Comparison of ENCODE assay signal across 22 cellular contexts in the genomic region with DNA sequence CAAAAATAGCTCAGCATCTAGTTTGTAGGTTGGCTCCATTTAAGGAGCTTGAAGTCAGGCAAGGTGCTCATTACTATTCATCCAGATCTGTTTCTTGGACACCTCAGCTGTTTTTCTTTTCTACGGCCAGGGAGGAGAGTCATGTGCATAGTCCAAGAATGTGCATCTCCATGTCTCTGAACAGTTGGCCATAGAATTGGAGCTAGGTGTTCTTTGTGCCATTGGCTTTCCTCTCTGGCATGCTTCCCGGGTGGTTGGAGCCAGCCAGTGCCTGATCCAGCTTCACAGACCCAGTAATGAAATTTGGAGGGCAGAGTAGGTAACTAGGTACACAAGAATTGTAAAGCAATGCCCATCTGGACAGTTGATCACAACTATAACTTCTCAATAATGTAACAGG. TPM values are rescaled to one million over a fixed set of nuclear protein-coding genes. Genes with fewer than 3 reads are reported as not detected.
"Had no signal": no experiment of that assay in that cellular context is flagged by ENCODE, and none has a peak within 500 bp of the region (broad histone marks: within the 10 kb centered on the region; RNA-seq: fewer than 3 reads in every experiment).

No MANE protein-coding gene starts in this region.

- ATAC-seq: pancreas; right lobe of liver; stimulated activated memory B cell treated with anti-CD40 and anti-IgM and Interleukin-4, amounts not matched to agents 10 μg/mL and 1 μg/mL and 100 μg/mL, for 72 hours; upper lobe of right lung had no signal

- H3K27me3 ChIP-seq: esophagus squamous epithelium, pancreas, right lobe of liver, tibial artery, upper lobe of right lung, vagina had no signal

- H3K4me1 Mint-ChIP-seq: stimulated activated memory B cell treated with anti-CD40 and anti-IgM and Interleukin-4, amounts not matched to agents 10 μg/mL and 1 μg/mL and 100 μg/mL, for 72 hours had no signal

- H3K9me3 ChIP-seq: esophagus squamous epithelium, pancreas, right lobe of liver, spleen, tibial artery, upper lobe of right lung, vagina had no signal

- H3K9me3 Mint-ChIP-seq: dendritic cell treated with granulocyte-macrophage colony-stimulating factor and Interleukin-4, amounts not matched to agents 40 ng/mL and 50 ng/mL, for 4 days; nephron; stimulated activated naive CD8-positive, alpha-beta T cell treated with anti-CD3 and anti-CD28 coated beads, Interleukin-15, Interleukin-2, amounts not matched to agents 100 ng/mL and 50 ng/mL, for 24 hours had no signal

- H3K4me3 Mint-ChIP-seq: dendritic cell treated with granulocyte-macrophage colony-stimulating factor and Interleukin-4, amounts not matched to agents 40 ng/mL and 50 ng/mL, for 4 days; nephron; stimulated activated memory B cell treated with anti-CD40 and anti-IgM and Interleukin-4, amounts not matched to agents 10 μg/mL and 1 μg/mL and 100 μg/mL, for 72 hours; stimulated activated naive CD8-positive, alpha-beta T cell treated with anti-CD3 and anti-CD28 coated beads, Interleukin-15, Interleukin-2, amounts not matched to agents 100 ng/mL and 50 ng/mL, for 24 hours had no signal

- H3K27me3 Mint-ChIP-seq: dendritic cell treated with granulocyte-macrophage colony-stimulating factor and Interleukin-4, amounts not matched to agents 40 ng/mL and 50 ng/mL, for 4 days; stimulated activated memory B cell treated with anti-CD40 and anti-IgM and Interleukin-4, amounts not matched to agents 10 μg/mL and 1 μg/mL and 100 μg/mL, for 72 hours; stimulated activated naive CD8-positive, alpha-beta T cell treated with anti-CD3 and anti-CD28 coated beads, Interleukin-15, Interleukin-2, amounts not matched to agents 100 ng/mL and 50 ng/mL, for 24 hours had no signal

- H3K36me3 Mint-ChIP-seq: stimulated activated memory B cell treated with anti-CD40 and anti-IgM and Interleukin-4, amounts not matched to agents 10 μg/mL and 1 μg/mL and 100 μg/mL, for 72 hours had no signal

- H3K27ac Mint-ChIP-seq: dendritic cell treated with granulocyte-macrophage colony-stimulating factor and Interleukin-4, amounts not matched to agents 40 ng/mL and 50 ng/mL, for 4 days; progenitor cell of endocrine pancreas; stimulated activated memory B cell treated with anti-CD40 and anti-IgM and Interleukin-4, amounts not matched to agents 10 μg/mL and 1 μg/mL and 100 μg/mL, for 72 hours; stimulated activated naive CD8-positive, alpha-beta T cell treated with anti-CD3 and anti-CD28 coated beads, Interleukin-15, Interleukin-2, amounts not matched to agents 100 ng/mL and 50 ng/mL, for 24 hours had no signal

- H3K36me3 ChIP-seq: esophagus squamous epithelium, pancreas, right lobe of liver, spleen, tibial artery, upper lobe of right lung, vagina had no signal

- DNase-seq: esophagus squamous epithelium; foreskin fibroblast; hippocampal formation; mesenchymal stem cell; midbrain; occipital lobe; pancreas; right lobe of liver; spleen; stimulated activated CD4-positive, alpha-beta T cell treated with anti-CD3 and anti-CD28 coated beads, Interleukin-15, amount 100 ng/mL, for 24 hours; stimulated activated CD4-positive, alpha-beta T cell treated with anti-CD3 and anti-CD28 coated beads, Interleukin-1b, Interleukin-23, amount 100 ng/mL, for 48 hours; stimulated activated CD4-positive, alpha-beta T cell treated with anti-CD3 and anti-CD28 coated beads, Interleukin-4, amount 100 ng/mL, for 24 hours; tibial artery; upper lobe of right lung had no signal

- H3K4me1 ChIP-seq: esophagus squamous epithelium, pancreas, right lobe of liver, spleen, tibial artery, upper lobe of right lung, vagina had no signal

- H3K27ac ChIP-seq: esophagus squamous epithelium, pancreas, right lobe of liver, spleen, tibial artery, upper lobe of right lung, vagina had no signal

- H3K4me3 ChIP-seq: esophagus squamous epithelium, lung, pancreas, right lobe of liver, spleen, tibial artery, upper lobe of right lung, vagina had no signal

RNA-seq across cellular contexts. Expression of gene EYA4, which starts 21.6 kb away (rescaled TPM):
- total RNA-seq: epithelial cell of proximal tubule had no signal
